Comparison of ENCODE assay signal across 12 cellular contexts in genomic region chr22:26536762-26537134, GRCh38.
"Had no signal": no experiment of that assay in that cellular context is flagged by ENCODE, and none has a peak within 500 bp of the region (broad histone marks: within the 10 kb centered on the region; RNA-seq: fewer than 3 reads in every experiment).

No MANE protein-coding gene starts in this region.

- H3K4me3 ChIP-seq: hepatocyte, lung, prostate gland, thyroid gland had no signal

- H3K9me3 ChIP-seq: prostate gland, thyroid gland had no signal

- H3K27me3 Mint-ChIP-seq: activated naive CD8-positive, alpha-beta T cell; effector memory CD8-positive, alpha-beta T cell had no signal

- H3K9me3 Mint-ChIP-seq: effector memory CD8-positive, alpha-beta T cell had no signal

- H3K27me3 ChIP-seq: hepatocyte, thyroid gland had no signal

- ATAC-seq: effector memory CD8-positive, alpha-beta T cell; left cardiac atrium had no signal

- H3K36me3 ChIP-seq: prostate gland had no signal

- H3K79me2 ChIP-seq: hepatocyte had no signal

- DNase-seq: activated CD4-positive, alpha-beta T cell treated with anti-CD3 and anti-CD28 coated beads for 48 hours; activated CD8-positive, alpha-beta memory T cell treated with anti-CD3 and anti-CD28 coated beads, Interleukin-2, amount 50 U/mL, for 4 hours; amygdala; effector memory CD8-positive, alpha-beta T cell; left cardiac atrium; right cardiac atrium; stimulated activated CD4-positive, alpha-beta T cell treated with anti-CD3 and anti-CD28 coated beads, Interleukin-2, amount 100 ng/mL, for 24 hours; thyroid gland had no signal

- H3K27ac ChIP-seq: hepatocyte, prostate gland, thyroid gland had no signal

- H3K4me3 Mint-ChIP-seq: activated naive CD8-positive, alpha-beta T cell; effector memory CD8-positive, alpha-beta T cell had no signal

- H3K4me2 ChIP-seq: hepatocyte had no signal

- H3K4me1 ChIP-seq: prostate gland, thyroid gland had no signal
